In genomic region chr14:90726656-90727055, GRCh38 we compare ENCODE assay signal across 9 cellular contexts.
DNase-seq lines count a peak whose midpoint lies in the region; ATAC-seq and TF ChIP-seq lines count a peak whose summit lies in the region.
"Had no signal": no experiment of that assay in that cellular context is flagged by ENCODE, and none has a peak within 500 bp of the region (broad histone marks: within the 10 kb centered on the region; RNA-seq: fewer than 3 reads in every experiment).

No MANE protein-coding gene starts in this region.

- H3K27ac Mint-ChIP-seq in chondrocyte (ENCODE audit: unreplicated experiment), result peak overlapping the region; percentile 71
- H3K27ac Mint-ChIP-seq in activated naive CD4-positive, alpha-beta T cell treated with anti-CD3 and anti-CD28 coated beads for 36 hours, result no peak overlapping the region

- peaks cover 18% of the 10 kb centered on the region for H3K36me3 ChIP-seq in left ventricle myocardium inferior

- H3K27me3 ChIP-seq in left ventricle myocardium inferior (ENCODE audit: low read depth), result no peaks in the 10 kb centered on the region
- H3K27me3 ChIP-seq: BLaER1 treated with 17β-estradiol and CSF1 and Interleukin-3, amounts not matched to agents 10 nM and 100 nM had no signal

- no peaks in the 10 kb centered on the region for H3K9me3 ChIP-seq in left ventricle myocardium inferior (replicated peaks)

- peak; percentile 32 for ATAC-seq in Right ventricle myocardium inferior
- no peak for ATAC-seq in GM21390 (IDR thresholded peaks at IDR 0.05; ENCODE audit: unreplicated experiment)
- ATAC-seq in GM21529 (IDR thresholded peaks at IDR 0.05; ENCODE audit: unreplicated experiment), result no peak

- DNase-seq in Right ventricle myocardium inferior (ENCODE audit: missing footprints) (no peak), left ventricle myocardium inferior (no peak), chondrocyte (ENCODE audit: low spot score) (no peak), medulla oblongata (ENCODE audit: extremely low spot score) (peak; percentile 86), NCI-H82 (lab: John Stamatoyannopoulos, UW) (no peak)
- no peak for DNase-seq in activated naive CD4-positive, alpha-beta T cell treated with anti-CD3 and anti-CD28 coated beads for 36 hours

- CTCF ChIA-PET in activated naive CD4-positive, alpha-beta T cell treated with anti-CD3 and anti-CD28 coated beads for 36 hours (lab: Charles Lee), result interaction anchor here (1.1 to 1.2 kb wide), 2 partner anchors 30 to 136 kb away, joined by 3 read pairs; no protein-coding TSS in a partner anchor

- peak overlapping the region; percentile 10 for H3K4me3 Mint-ChIP-seq in chondrocyte (ENCODE audit: unreplicated experiment)
- no peak overlapping the region for H3K4me3 Mint-ChIP-seq in activated naive CD4-positive, alpha-beta T cell treated with anti-CD3 and anti-CD28 coated beads for 36 hours

- TF ChIP-seq CTCF in left ventricle myocardium inferior (IDR thresholded peaks at IDR 0.05; ENCODE audit: borderline replicate concordance) (no peak), chondrocyte (IDR thresholded peaks at IDR 0.05) (peak; percentile 75)

- peaks cover 5% of the 10 kb centered on the region for H3K4me1 ChIP-seq in left ventricle myocardium inferior

- H3K4me3 ChIP-seq in left ventricle myocardium inferior, result no peak overlapping the region
- H3K4me3 ChIP-seq: BLaER1 treated with 17β-estradiol and CSF1 and Interleukin-3, amounts not matched to agents 10 nM and 100 nM had no signal

- no peaks in the 10 kb centered on the region for H3K27me3 Mint-ChIP-seq in chondrocyte (ENCODE audit: low read depth)
- no peaks in the 10 kb centered on the region for H3K27me3 Mint-ChIP-seq in activated naive CD4-positive, alpha-beta T cell treated with anti-CD3 and anti-CD28 coated beads for 36 hours (ENCODE audit: low read depth)

- H3K9me3 Mint-ChIP-seq in chondrocyte (ENCODE audit: low read depth), result no peaks in the 10 kb centered on the region
- H3K9me3 Mint-ChIP-seq in activated naive CD4-positive, alpha-beta T cell treated with anti-CD3 and anti-CD28 coated beads for 36 hours, result no peaks in the 10 kb centered on the region

- peaks cover 1% of the 10 kb centered on the region for H3K36me3 Mint-ChIP-seq in chondrocyte (ENCODE audit: low read depth)
- H3K36me3 Mint-ChIP-seq in activated naive CD4-positive, alpha-beta T cell treated with anti-CD3 and anti-CD28 coated beads for 36 hours (ENCODE audit: low read depth), result no peaks in the 10 kb centered on the region

- H3K27ac ChIP-seq in left ventricle myocardium inferior (replicated peaks), result no peak overlapping the region
- H3K27ac ChIP-seq: BLaER1 treated with 17β-estradiol and CSF1 and Interleukin-3, amounts not matched to agents 10 nM and 100 nM had no signal

- intact Hi-C loops in Right ventricle myocardium inferior (cut with DNase I), result no loop called here
- intact Hi-C loops in left ventricle myocardium inferior (cut with micrococcal nuclease), result no loop called here
- intact Hi-C loops in activated naive CD4-positive, alpha-beta T cell treated with anti-CD3 and anti-CD28 coated beads for 36 hours (cut with micrococcal nuclease), result no loop called here

- H3K4me1 Mint-ChIP-seq in chondrocyte (ENCODE audit: low read depth), result peaks cover 18% of the 10 kb centered on the region
- no peaks in the 10 kb centered on the region for H3K4me1 Mint-ChIP-seq in activated naive CD4-positive, alpha-beta T cell treated with anti-CD3 and anti-CD28 coated beads for 36 hours (ENCODE audit: low read depth)
